ENCODE assay signal across 1 cellular context in the genomic region with DNA sequence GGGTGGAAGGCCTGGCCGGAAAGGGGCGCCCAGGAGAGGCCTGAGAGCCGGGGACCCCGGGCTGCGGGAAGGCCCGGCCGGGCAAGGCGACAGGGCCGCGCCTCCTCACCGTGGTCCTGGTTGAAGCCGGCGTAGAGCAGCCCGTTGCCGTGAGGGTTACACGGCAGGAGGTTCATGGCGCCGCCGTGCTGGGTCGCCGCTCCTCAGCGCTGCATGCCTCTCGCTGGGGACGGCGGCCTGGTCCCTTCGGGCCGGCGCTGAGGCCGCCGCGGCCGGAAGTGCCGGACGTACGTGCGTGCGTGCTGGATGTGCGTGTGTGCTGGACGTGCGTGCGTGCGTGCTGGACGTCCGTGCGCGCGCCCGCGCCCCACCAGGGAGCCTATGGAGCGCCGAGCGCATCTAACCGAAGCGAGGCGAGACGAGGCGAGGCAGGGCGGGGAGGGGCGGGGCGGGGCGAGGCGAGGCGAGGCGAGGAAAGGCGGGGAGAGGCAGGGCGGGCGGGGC.
A peak's percentile ranks its signal among the peaks of the same experiment; 100 is the strongest.
TF ChIP-seq lines count a peak whose summit lies in the region.

Gene WDR45B, minus strand, starts transcription at position 280 of the 504 bp plus-strand sequence. Its CDS starts 104 bp downstream, at position 176.

TF ChIP-seq in HepG2, 621 proteins besides CTCF, POLR2A, EP300 and RAD21 (continued from another document and continues in another):
- TF ChIP-seq, protein P1, sequence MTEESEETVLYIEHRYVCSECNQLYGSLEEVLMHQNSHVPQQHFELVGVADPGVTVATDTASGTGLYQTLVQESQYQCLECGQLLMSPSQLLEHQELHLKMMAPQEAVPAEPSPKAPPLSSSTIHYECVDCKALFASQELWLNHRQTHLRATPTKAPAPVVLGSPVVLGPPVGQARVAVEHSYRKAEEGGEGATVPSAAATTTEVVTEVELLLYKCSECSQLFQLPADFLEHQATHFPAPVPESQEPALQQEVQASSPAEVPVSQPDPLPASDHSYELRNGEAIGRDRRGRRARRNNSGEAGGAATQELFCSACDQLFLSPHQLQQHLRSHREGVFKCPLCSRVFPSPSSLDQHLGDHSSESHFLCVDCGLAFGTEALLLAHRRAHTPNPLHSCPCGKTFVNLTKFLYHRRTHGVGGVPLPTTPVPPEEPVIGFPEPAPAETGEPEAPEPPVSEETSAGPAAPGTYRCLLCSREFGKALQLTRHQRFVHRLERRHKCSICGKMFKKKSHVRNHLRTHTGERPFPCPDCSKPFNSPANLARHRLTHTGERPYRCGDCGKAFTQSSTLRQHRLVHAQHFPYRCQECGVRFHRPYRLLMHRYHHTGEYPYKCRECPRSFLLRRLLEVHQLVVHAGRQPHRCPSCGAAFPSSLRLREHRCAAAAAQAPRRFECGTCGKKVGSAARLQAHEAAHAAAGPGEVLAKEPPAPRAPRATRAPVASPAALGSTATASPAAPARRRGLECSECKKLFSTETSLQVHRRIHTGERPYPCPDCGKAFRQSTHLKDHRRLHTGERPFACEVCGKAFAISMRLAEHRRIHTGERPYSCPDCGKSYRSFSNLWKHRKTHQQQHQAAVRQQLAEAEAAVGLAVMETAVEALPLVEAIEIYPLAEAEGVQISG (CRISPR knock-in tag; IDR thresholded peaks at IDR 0.05): peak; percentile 91
- TF ChIP-seq ZNF766 (CRISPR knock-in tag; IDR thresholded peaks at IDR 0.05; ENCODE audit: borderline replicate concordance): peak; percentile 73; the same call in 1 of the 2 replicates
- TF ChIP-seq ZNF256 (CRISPR knock-in tag; conservative IDR thresholded peaks at IDR 0.05): peak; percentile 41; the same call in 1 of the 2 replicates
- TF ChIP-seq ARNT (IDR thresholded peaks at IDR 0.05): no peak
- no peak; the same call in 1 of the 2 replicates for TF ChIP-seq ZNF224 (CRISPR knock-in tag; IDR thresholded peaks at IDR 0.05)
- peak; percentile 99 for TF ChIP-seq ZSCAN25 (CRISPR knock-in tag; IDR thresholded peaks at IDR 0.05)
- peak; percentile 67; the same call in 1 of the 2 replicates for TF ChIP-seq ZNF333 (CRISPR knock-in tag; IDR thresholded peaks at IDR 0.05; ENCODE audit: borderline replicate concordance)
- peak; percentile 64; the same call in 1 of the 2 replicates for TF ChIP-seq MEIS1 (CRISPR knock-in tag; IDR thresholded peaks at IDR 0.05; ENCODE audit: borderline replicate concordance)
- no peak for TF ChIP-seq MAFK (conservative IDR thresholded peaks at IDR 0.05 in 1 of 2, IDR thresholded peaks at IDR 0.05 in 1 of 2; ENCODE audit: low read length in 2 of 2)
- TF ChIP-seq ZNF225 (CRISPR knock-in tag; IDR thresholded peaks at IDR 0.05): peak; percentile 83; the same call in 1 of the 2 replicates
- 0 out of 2 replicates have a peak, but pooled peaks have one; percentile 10 for TF ChIP-seq ZNF253 (CRISPR knock-in tag; IDR thresholded peaks at IDR 0.05; ENCODE audit: borderline replicate concordance)
- no peak; the same call in 1 of the 2 replicates for TF ChIP-seq HIC2 (CRISPR knock-in tag; IDR thresholded peaks at IDR 0.05; ENCODE audit: low read depth)
- TF ChIP-seq, protein P2, sequence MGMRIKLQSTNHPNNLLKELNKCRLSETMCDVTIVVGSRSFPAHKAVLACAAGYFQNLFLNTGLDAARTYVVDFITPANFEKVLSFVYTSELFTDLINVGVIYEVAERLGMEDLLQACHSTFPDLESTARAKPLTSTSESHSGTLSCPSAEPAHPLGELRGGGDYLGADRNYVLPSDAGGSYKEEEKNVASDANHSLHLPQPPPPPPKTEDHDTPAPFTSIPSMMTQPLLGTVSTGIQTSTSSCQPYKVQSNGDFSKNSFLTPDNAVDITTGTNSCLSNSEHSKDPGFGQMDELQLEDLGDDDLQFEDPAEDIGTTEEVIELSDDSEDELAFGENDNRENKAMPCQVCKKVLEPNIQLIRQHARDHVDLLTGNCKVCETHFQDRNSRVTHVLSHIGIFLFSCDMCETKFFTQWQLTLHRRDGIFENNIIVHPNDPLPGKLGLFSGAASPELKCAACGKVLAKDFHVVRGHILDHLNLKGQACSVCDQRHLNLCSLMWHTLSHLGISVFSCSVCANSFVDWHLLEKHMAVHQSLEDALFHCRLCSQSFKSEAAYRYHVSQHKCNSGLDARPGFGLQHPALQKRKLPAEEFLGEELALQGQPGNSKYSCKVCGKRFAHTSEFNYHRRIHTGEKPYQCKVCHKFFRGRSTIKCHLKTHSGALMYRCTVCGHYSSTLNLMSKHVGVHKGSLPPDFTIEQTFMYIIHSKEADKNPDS (CRISPR knock-in tag; IDR thresholded peaks at IDR 0.05): peak; percentile 87; the same call in 1 of the 2 replicates
- TF ChIP-seq HNRNPK (IDR thresholded peaks at IDR 0.05; ENCODE audit: low read depth, low read length, poor library complexity, severe bottlenecking): peak; percentile 77
- TF ChIP-seq RFXANK (CRISPR knock-in tag; IDR thresholded peaks at IDR 0.05): no peak
- peak; percentile 91 for TF ChIP-seq TBX2 (CRISPR knock-in tag; IDR thresholded peaks at IDR 0.05; ENCODE audit: borderline replicate concordance)
- peak; percentile 94 for TF ChIP-seq NR0B2 (CRISPR knock-in tag; IDR thresholded peaks at IDR 0.05)
- no peak; the same call in 1 of the 2 replicates for TF ChIP-seq ZBTB21 (CRISPR knock-in tag; IDR thresholded peaks at IDR 0.05)
- peak; percentile 87; the same call in 1 of the 2 replicates for TF ChIP-seq NRL (CRISPR knock-in tag; IDR thresholded peaks at IDR 0.05; ENCODE audit: borderline replicate concordance)
- TF ChIP-seq SMAD1 (CRISPR knock-in tag; IDR thresholded peaks at IDR 0.05; ENCODE audit: borderline replicate concordance, low read depth): peak; percentile 59; the same call in 1 of the 2 replicates
- no peak for TF ChIP-seq CERS6 (CRISPR knock-in tag; IDR thresholded peaks at IDR 0.05)
- TF ChIP-seq ZNF512B (CRISPR knock-in tag; IDR thresholded peaks at IDR 0.05; ENCODE audit: borderline replicate concordance): no peak
- TF ChIP-seq SYNCRIP (IDR thresholded peaks at IDR 0.05; ENCODE audit: insufficient read depth, low read depth, low read length): no peak
- no peak for TF ChIP-seq ZNF850 (CRISPR knock-in tag; conservative IDR thresholded peaks at IDR 0.05)
- TF ChIP-seq SUZ12 (IDR thresholded peaks at IDR 0.05; ENCODE audit: low read depth, low read length): no peak
- TF ChIP-seq MXD4 (CRISPR knock-in tag; IDR thresholded peaks at IDR 0.05): peak; percentile 91
- TF ChIP-seq NFRKB (IDR thresholded peaks at IDR 0.05): no peak
- TF ChIP-seq, protein P3, sequence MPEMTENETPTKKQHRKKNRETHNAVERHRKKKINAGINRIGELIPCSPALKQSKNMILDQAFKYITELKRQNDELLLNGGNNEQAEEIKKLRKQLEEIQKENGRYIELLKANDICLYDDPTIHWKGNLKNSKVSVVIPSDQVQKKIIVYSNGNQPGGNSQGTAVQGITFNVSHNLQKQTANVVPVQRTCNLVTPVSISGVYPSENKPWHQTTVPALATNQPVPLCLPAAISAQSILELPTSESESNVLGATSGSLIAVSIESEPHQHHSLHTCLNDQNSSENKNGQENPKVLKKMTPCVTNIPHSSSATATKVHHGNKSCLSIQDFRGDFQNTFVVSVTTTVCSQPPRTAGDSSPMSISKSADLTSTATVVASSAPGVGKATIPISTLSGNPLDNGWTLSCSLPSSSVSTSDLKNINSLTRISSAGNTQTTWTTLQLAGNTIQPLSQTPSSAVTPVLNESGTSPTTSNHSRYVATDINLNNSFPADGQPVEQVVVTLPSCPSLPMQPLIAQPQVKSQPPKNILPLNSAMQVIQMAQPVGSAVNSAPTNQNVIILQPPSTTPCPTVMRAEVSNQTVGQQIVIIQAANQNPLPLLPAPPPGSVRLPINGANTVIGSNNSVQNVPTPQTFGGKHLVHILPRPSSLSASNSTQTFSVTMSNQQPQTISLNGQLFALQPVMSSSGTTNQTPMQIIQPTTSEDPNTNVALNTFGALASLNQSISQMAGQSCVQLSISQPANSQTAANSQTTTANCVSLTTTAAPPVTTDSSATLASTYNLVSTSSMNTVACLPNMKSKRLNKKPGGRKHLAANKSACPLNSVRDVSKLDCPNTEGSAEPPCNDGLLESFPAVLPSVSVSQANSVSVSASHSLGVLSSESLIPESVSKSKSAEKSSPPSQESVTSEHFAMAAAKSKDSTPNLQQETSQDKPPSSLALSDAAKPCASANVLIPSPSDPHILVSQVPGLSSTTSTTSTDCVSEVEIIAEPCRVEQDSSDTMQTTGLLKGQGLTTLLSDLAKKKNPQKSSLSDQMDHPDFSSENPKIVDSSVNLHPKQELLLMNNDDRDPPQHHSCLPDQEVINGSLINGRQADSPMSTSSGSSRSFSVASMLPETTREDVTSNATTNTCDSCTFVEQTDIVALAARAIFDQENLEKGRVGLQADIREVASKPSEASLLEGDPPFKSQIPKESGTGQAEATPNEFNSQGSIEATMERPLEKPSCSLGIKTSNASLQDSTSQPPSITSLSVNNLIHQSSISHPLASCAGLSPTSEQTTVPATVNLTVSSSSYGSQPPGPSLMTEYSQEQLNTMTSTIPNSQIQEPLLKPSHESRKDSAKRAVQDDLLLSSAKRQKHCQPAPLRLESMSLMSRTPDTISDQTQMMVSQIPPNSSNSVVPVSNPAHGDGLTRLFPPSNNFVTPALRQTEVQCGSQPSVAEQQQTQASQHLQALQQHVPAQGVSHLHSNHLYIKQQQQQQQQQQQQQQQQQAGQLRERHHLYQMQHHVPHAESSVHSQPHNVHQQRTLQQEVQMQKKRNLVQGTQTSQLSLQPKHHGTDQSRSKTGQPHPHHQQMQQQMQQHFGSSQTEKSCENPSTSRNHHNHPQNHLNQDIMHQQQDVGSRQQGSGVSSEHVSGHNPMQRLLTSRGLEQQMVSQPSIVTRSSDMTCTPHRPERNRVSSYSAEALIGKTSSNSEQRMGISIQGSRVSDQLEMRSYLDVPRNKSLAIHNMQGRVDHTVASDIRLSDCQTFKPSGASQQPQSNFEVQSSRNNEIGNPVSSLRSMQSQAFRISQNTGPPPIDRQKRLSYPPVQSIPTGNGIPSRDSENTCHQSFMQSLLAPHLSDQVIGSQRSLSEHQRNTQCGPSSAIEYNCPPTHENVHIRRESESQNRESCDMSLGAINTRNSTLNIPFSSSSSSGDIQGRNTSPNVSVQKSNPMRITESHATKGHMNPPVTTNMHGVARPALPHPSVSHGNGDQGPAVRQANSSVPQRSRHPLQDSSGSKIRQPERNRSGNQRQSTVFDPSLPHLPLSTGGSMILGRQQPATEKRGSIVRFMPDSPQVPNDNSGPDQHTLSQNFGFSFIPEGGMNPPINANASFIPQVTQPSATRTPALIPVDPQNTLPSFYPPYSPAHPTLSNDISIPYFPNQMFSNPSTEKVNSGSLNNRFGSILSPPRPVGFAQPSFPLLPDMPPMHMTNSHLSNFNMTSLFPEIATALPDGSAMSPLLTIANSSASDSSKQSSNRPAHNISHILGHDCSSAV (CRISPR knock-in tag; IDR thresholded peaks at IDR 0.05; ENCODE audit: borderline replicate concordance): no peak
- peak; percentile 96 for TF ChIP-seq ARNT2 (CRISPR knock-in tag; IDR thresholded peaks at IDR 0.05; ENCODE audit: low read depth)
- TF ChIP-seq ZSCAN21 (CRISPR knock-in tag; IDR thresholded peaks at IDR 0.05; ENCODE audit: borderline replicate concordance): peak; percentile 75; the same call in 1 of the 2 replicates
- peak; percentile 41; the same call in 1 of the 2 replicates for TF ChIP-seq ZNF335 (CRISPR knock-in tag; IDR thresholded peaks at IDR 0.05)
- TF ChIP-seq SP2 (CRISPR knock-in tag; IDR thresholded peaks at IDR 0.05): peak; percentile 67
- peak; percentile 86; the same call in 1 of the 2 replicates for TF ChIP-seq KAT7 (CRISPR knock-in tag; IDR thresholded peaks at IDR 0.05; ENCODE audit: borderline replicate concordance)
- TF ChIP-seq, protein P4, sequence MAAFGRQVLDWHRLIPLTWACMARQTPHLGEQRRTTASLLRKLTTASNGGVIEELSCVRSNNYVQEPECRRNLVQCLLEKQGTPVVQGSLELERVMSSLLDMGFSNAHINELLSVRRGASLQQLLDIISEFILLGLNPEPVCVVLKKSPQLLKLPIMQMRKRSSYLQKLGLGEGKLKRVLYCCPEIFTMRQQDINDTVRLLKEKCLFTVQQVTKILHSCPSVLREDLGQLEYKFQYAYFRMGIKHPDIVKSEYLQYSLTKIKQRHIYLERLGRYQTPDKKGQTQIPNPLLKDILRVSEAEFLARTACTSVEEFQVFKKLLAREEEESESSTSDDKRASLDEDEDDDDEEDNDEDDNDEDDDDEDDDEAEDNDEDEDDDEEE (CRISPR knock-in tag; IDR thresholded peaks at IDR 0.05): no peak; the same call in 1 of the 2 replicates
